ENCODE assay signal across 17 cellular contexts in the genomic region with DNA sequence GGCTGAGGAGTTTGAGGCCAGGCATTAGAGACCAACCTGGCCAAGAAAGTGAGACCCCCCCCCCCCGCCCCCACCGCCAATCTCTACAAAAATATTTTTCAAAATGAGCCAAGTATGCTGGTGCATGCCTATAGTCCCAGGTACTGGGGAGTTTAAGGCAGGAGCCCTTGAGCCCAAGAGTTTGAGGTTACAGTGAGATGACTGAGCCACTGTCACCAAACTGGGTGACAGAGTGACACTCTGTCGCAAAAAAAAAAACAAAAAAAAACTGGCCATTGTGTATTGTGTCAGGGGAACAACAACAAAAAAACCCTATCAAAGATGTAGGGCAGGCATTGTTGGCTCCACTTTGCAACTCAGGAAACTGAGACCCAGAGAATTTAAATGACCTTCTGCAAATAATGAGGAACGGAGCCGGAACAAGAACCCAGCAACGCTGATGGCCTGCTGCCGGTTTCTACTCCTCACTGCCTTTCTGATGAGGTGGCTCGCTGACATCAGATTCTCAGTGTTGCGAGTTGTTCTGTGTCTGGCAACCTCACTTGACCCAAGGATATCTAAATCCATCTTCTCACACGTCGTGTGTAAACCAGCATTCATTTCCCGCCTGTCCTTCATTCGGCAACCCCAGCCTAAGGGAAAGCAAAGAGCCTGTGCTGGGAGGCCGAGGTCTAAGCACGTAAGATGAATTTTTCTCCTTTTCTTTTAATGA.
"Had no signal": no experiment of that assay in that cellular context is flagged by ENCODE, and none has a peak within 500 bp of the region (broad histone marks: within the 10 kb centered on the region; RNA-seq: fewer than 3 reads in every experiment).

No MANE protein-coding gene starts in this region.

- H3K9me3 Mint-ChIP-seq: activated naive CD8-positive, alpha-beta T cell treated with anti-CD3 and anti-CD28 coated beads for 36 hours had no signal

- H3K27me3 Mint-ChIP-seq: activated naive CD8-positive, alpha-beta T cell treated with anti-CD3 and anti-CD28 coated beads for 36 hours; T-helper 17 cell had no signal

- H3K4me3 Mint-ChIP-seq: activated CD8-positive, alpha-beta T cell treated with anti-CD3 and anti-CD28 coated beads, Interleukin-2, amount 10 ng/mL, durations not matched to agents 7 days and 5 days; endodermal cell; memory B cell had no signal

- H3K27ac Mint-ChIP-seq: activated naive CD8-positive, alpha-beta T cell treated with anti-CD3 and anti-CD28 coated beads for 36 hours; endodermal cell; memory B cell had no signal

- H3K4me3 ChIP-seq: coronary artery, esophagus squamous epithelium, gastroesophageal sphincter, sigmoid colon, smooth muscle cell, thoracic aorta, upper lobe of left lung had no signal

- ATAC-seq: gastroesophageal sphincter, left cardiac atrium had no signal

- DNase-seq: endodermal cell; esophagus squamous epithelium; head of caudate nucleus; left cardiac atrium; occipital lobe; sigmoid colon; stimulated activated CD8-positive, alpha-beta memory T cell treated with anti-CD3 and anti-CD28 coated beads, Interleukin-4, amount 100 ng/mL, for 48 hours; SW 1271; T-helper 17 cell; upper lobe of left lung had no signal

- H3K4me1 Mint-ChIP-seq: endodermal cell, memory B cell had no signal

- H3K36me3 Mint-ChIP-seq: activated naive CD8-positive, alpha-beta T cell treated with anti-CD3 and anti-CD28 coated beads for 36 hours had no signal
